In genomic region chr13:43991773-43992201, GRCh38 we compare ENCODE assay signal across 23 cellular contexts.
A peak's percentile ranks its signal among the peaks of the same experiment; 100 is the strongest.
DNase-seq lines count a peak whose midpoint lies in the region; ATAC-seq and TF ChIP-seq lines count a peak whose summit lies in the region.
"Had no signal": no experiment of that assay in that cellular context is flagged by ENCODE, and none has a peak within 500 bp of the region (broad histone marks: within the 10 kb centered on the region; RNA-seq: fewer than 3 reads in every experiment).

No MANE protein-coding gene starts in this region.

- H3K27me3 Mint-ChIP-seq in brain: no peaks in the 10 kb centered on the region

- H3K9me3 Mint-ChIP-seq in brain: peaks cover 6 to 22% (median 15%) of the 10 kb centered on the region in 5 experiments

- TF ChIP-seq POLR2A in tibial nerve (IDR thresholded peaks at IDR 0.05): no peak

- H3K27ac Mint-ChIP-seq in brain: peak overlapping the region in 4 of 5 experiments; percentile 29 to 97 (median 82)
- H3K27ac Mint-ChIP-seq: B cell; CD8-positive, alpha-beta T cell; stimulated activated naive CD8-positive, alpha-beta T cell treated with anti-CD3 and anti-CD28 coated beads, Interleukin-15, Interleukin-2, amounts not matched to agents 100 ng/mL and 50 ng/mL, for 24 hours; T-helper 1 cell treated with Interleukin-12 subunit alpha and Interleukin-12 subunit beta and Interleukin-4 antibody, amounts not matched to agents 30 μg/mL and 1 μg/mL, for 36 hours had no signal

- H3K36me3 ChIP-seq in tibial nerve: no peaks in the 10 kb centered on the region
- H3K36me3 ChIP-seq: neutrophil had no signal

- no peak for TF ChIP-seq EP300 in tibial nerve (IDR thresholded peaks at IDR 0.05)

- no peak overlapping the region for H3K27ac ChIP-seq in tibial nerve
- H3K27ac ChIP-seq: KMS-11, neutrophil had no signal

- no peaks in the 10 kb centered on the region for H3K36me3 Mint-ChIP-seq in brain
- H3K36me3 Mint-ChIP-seq: CD8-positive, alpha-beta T cell had no signal

- 73 to 75% methylated on average over 4 of the region's 4 CpGs for WGBS in tibial nerve, 2 donors

- no peaks in the 10 kb centered on the region for H3K27me3 ChIP-seq in tibial nerve
- H3K27me3 ChIP-seq: neutrophil had no signal

- H3K4me3 ChIP-seq in tibial nerve: no peak overlapping the region

- peaks cover 45% of the 10 kb centered on the region for H3K4me1 Mint-ChIP-seq in brain
- H3K4me1 Mint-ChIP-seq: B cell had no signal

- DNase-seq in ELF-1 (ENCODE audit: low read depth, low spot score): peak; percentile 33
- peak; percentile 13 for DNase-seq in NCI-H510A (lab: John Stamatoyannopoulos, UW)
- peak; percentile 49 for DNase-seq in islet precursor cell
- no peak for DNase-seq in activated CD8-positive, alpha-beta memory T cell treated with anti-CD3 and anti-CD28 coated beads, Interleukin-2, amount 50 U/mL, for 4 hours
- DNase-seq in NCI-H69 (lab: John Stamatoyannopoulos, UW): no peak
- DNase-seq in tibial nerve (ENCODE audit: low spot score in 2 of 2): no peak
- DNase-seq: activated CD4-positive, alpha-beta T cell treated with anti-CD3 and anti-CD28 coated beads for 1 hour; activated gamma-delta T cell treated with Interleukin-2 at 50 U/mL for 16 hours; activated T-cell treated with anti-CD3 and anti-CD28 coated beads, Interleukin-2, amount 50 U/mL, for 1 hour; CD8-positive, alpha-beta T cell; dermis blood vessel endothelial cell; MM.1S; NCI-H1436 treated with DMSO at 0.1 percent for 48 hours; NCI-H2171; NCI-H82; SK-N-SH had no signal

- H3K4me3 Mint-ChIP-seq in brain: peak overlapping the region in 1 of 5 experiments; percentile 71
- H3K4me3 Mint-ChIP-seq: B cell; CD8-positive, alpha-beta T cell; stimulated activated naive CD8-positive, alpha-beta T cell treated with anti-CD3 and anti-CD28 coated beads, Interleukin-15, Interleukin-2, amounts not matched to agents 100 ng/mL and 50 ng/mL, for 24 hours; T-helper 1 cell treated with Interleukin-12 subunit alpha and Interleukin-12 subunit beta and Interleukin-4 antibody, amounts not matched to agents 30 μg/mL and 1 μg/mL, for 36 hours had no signal

- H3K4me1 ChIP-seq in tibial nerve: no peaks in the 10 kb centered on the region

- peaks cover 0 to 17% (median 4%) of the 10 kb centered on the region in 4 donors for H3K9me3 ChIP-seq in tibial nerve
- H3K9me3 ChIP-seq: neutrophil, SK-N-SH had no signal

- TF ChIP-seq CTCF in brain (conservative IDR thresholded peaks at IDR 0.05): no peak
- TF ChIP-seq CTCF in tibial nerve (IDR thresholded peaks at IDR 0.05): no peak

- ATAC-seq in GM21381 (IDR thresholded peaks at IDR 0.05; ENCODE audit: unreplicated experiment): no peak
- ATAC-seq: CD8-positive, alpha-beta T cell had no signal

Comparison
In these comparisons a context has a peak if more than half of its experiments do, and no peak if none do; other contexts are left out.
1. DNase-seq: peak in ELF-1 (single experiment), NCI-H510A (single experiment) and islet precursor cell (single experiment); none in activated CD8-positive, alpha-beta memory T cell treated with anti-CD3 and anti-CD28 coated beads, Interleukin-2, amount 50 U/mL, for 4 hours (single experiment), NCI-H69 (single experiment) and tibial nerve (0 of 2).